Comparison of ENCODE assay signal across 22 cellular contexts in genomic region chr22:43892183-43892894, GRCh38. TPM values are rescaled to one million over a fixed set of nuclear protein-coding genes. Genes with fewer than 3 reads are reported as not detected.
DNase-seq lines count a peak whose midpoint lies in the region; FAIRE-seq and TF ChIP-seq lines count a peak whose summit lies in the region.
"Had no signal": no experiment of that assay in that cellular context is flagged by ENCODE, and none has a peak within 500 bp of the region (broad histone marks: within the 10 kb centered on the region; RNA-seq: fewer than 3 reads in every experiment).

No MANE protein-coding gene starts in this region.

- H4K91ac ChIP-seq in H9 (ENCODE audit: insufficient read length, low read depth, low read length), result no peak overlapping the region

- H3K4me3 Mint-ChIP-seq in H9 (peak overlapping the region; percentile 66 to 84), astrocyte (ENCODE audit: unreplicated experiment) (no peak overlapping the region)
- H3K4me3 Mint-ChIP-seq: activated CD4-positive, alpha-beta T cell treated with anti-CD3 and anti-CD28 coated beads for 36 hours; stimulated activated effector memory CD8-positive, alpha-beta T cell treated with anti-CD3 and anti-CD28 coated beads, Interleukin-12 subunit alpha, Interleukin-12 subunit beta, amount 100 ng/mL, for 72 hours; T-helper 17 cell had no signal

- DNase-seq in H9, result no peak
- DNase-seq in astrocyte (ENCODE audit: low read depth), result no peak
- peak; percentile 23 for DNase-seq in retina
- DNase-seq in NCI-H446 treated with DMSO at 0.1 percent for 48 hours (lab: John Stamatoyannopoulos, UW), result no peak
- no peak for DNase-seq in prostate gland (ENCODE audit: low spot score)
- no peak for DNase-seq in HT-29 (ENCODE audit: low spot score)
- DNase-seq: effector memory CD4-positive, alpha-beta T cell; hippocampal formation; Karpas-422; MV-4-11; NCI-H2171 treated with DMSO at 0.1 percent for 48 hours; T-helper 17 cell; uterus had no signal

- intact Hi-C loops in prostate gland (cut with DNase I), result no loop called here

- H3K4me3 ChIP-seq in astrocyte (ENCODE audit: insufficient read depth, low read depth, low read length) (no peak overlapping the region), iPS-18a (ENCODE audit: low read length) (peak overlapping the region; percentile 75), prostate gland (no peak overlapping the region)
- H3K4me3 ChIP-seq: uterus had no signal

- H2BK15ac ChIP-seq in H9 (ENCODE audit: low read depth, low read length), result no peak overlapping the region

- no CpG with 5 or more reads among the region's 15 CpGs for WGBS in H9 (ENCODE audit: extremely low coverage, insufficient read length, low lambda C conversion rate)
- WGBS in prostate gland, result 69% methylated on average over 10 of the region's 15 CpGs

- H2BK120ac ChIP-seq in H9 (ENCODE audit: low read depth, low read length, poor library complexity, severe bottlenecking), result no peak overlapping the region

- H3K56ac ChIP-seq in H9 (ENCODE audit: insufficient read length, low read depth, low read length), result no peak overlapping the region

- no peak overlapping the region for H3K23ac ChIP-seq in H9 (ENCODE audit: insufficient read length, low read depth, low read length)

- H3K36me3 Mint-ChIP-seq in H9 (ENCODE audit: insufficient read depth in 1 of 3, low read depth in 3 of 3) (peaks cover 2 to 6% (median 5%) of the 10 kb centered on the region in 3 experiments; a peak in 3 of 7 replicates), astrocyte (ENCODE audit: low read depth, unreplicated experiment) (no peaks in the 10 kb centered on the region)
- H3K36me3 Mint-ChIP-seq: CD14-positive monocyte; stimulated activated effector memory CD8-positive, alpha-beta T cell treated with anti-CD3 and anti-CD28 coated beads, Interleukin-12 subunit alpha, Interleukin-12 subunit beta, amount 100 ng/mL, for 72 hours had no signal

- no peak for FAIRE-seq in astrocyte (lab: Jason Lieb, UNC)
- FAIRE-seq: frontal cortex had no signal

- H2BK12ac ChIP-seq in H9 (ENCODE audit: insufficient read length, low read depth, low read length), result no peak overlapping the region

- H3K79me2 ChIP-seq in H9 (ENCODE audit: insufficient read depth, low read length) (no peaks in the 10 kb centered on the region), astrocyte (ENCODE audit: insufficient read depth, low read length) (no peaks in the 10 kb centered on the region)

- TF ChIP-seq CTCF in H9 (conservative IDR thresholded peaks at IDR 0.05) (no peak), astrocyte (IDR thresholded peaks at IDR 0.05; ENCODE audit: insufficient read depth, low read depth, low read length) (no peak), prostate gland (IDR thresholded peaks at IDR 0.05) (no peak)

- no peaks in the 10 kb centered on the region for H3K9me3 ChIP-seq in H9 (ENCODE audit: control insufficient read depth, low read depth, low read length)
- no peaks in the 10 kb centered on the region for H3K9me3 ChIP-seq in astrocyte (ENCODE audit: insufficient read depth, low read depth, low read length)
- H3K9me3 ChIP-seq in iPS-18a (ENCODE audit: control insufficient read depth, low read depth, low read length), result no peaks in the 10 kb centered on the region
- no peaks in the 10 kb centered on the region for H3K9me3 ChIP-seq in prostate gland
- H3K9me3 ChIP-seq: SK-N-SH, suprapubic skin, uterus had no signal

- no peak overlapping the region for H2AFZ ChIP-seq in H9 (ENCODE audit: low read length)
- no peak overlapping the region for H2AFZ ChIP-seq in astrocyte (ENCODE audit: low read depth, low read length)

- H3K4me1 Mint-ChIP-seq in H9, result peaks cover 0 to 17% of the 10 kb centered on the region in 2 experiments; a peak in 2 of 4 replicates
- peaks cover 1% of the 10 kb centered on the region for H3K4me1 Mint-ChIP-seq in astrocyte (ENCODE audit: low read depth, unreplicated experiment)
- H3K4me1 Mint-ChIP-seq: activated CD4-positive, alpha-beta T cell treated with anti-CD3 and anti-CD28 coated beads for 36 hours; CD14-positive monocyte; stimulated activated effector memory CD8-positive, alpha-beta T cell treated with anti-CD3 and anti-CD28 coated beads, Interleukin-12 subunit alpha, Interleukin-12 subunit beta, amount 100 ng/mL, for 72 hours had no signal

- H3K9me3 Mint-ChIP-seq in H9 (no peaks in the 10 kb centered on the region), astrocyte (ENCODE audit: unreplicated experiment) (no peaks in the 10 kb centered on the region)
- H3K9me3 Mint-ChIP-seq: stimulated activated effector memory CD8-positive, alpha-beta T cell treated with anti-CD3 and anti-CD28 coated beads, Interleukin-12 subunit alpha, Interleukin-12 subunit beta, amount 100 ng/mL, for 72 hours had no signal

- peaks cover 14% of the 10 kb centered on the region for H3K23me2 ChIP-seq in H9 (ENCODE audit: insufficient read length, low read depth, low read length, poor library complexity, severe bottlenecking)

- H3K36me3 ChIP-seq in astrocyte (ENCODE audit: insufficient read depth, low read length) (no peaks in the 10 kb centered on the region), iPS-18a (ENCODE audit: control insufficient read depth, low read depth, low read length) (no peaks in the 10 kb centered on the region), prostate gland (no peaks in the 10 kb centered on the region)
- H3K36me3 ChIP-seq: suprapubic skin, uterus had no signal

- no peaks in the 10 kb centered on the region for H3K79me1 ChIP-seq in H9 (ENCODE audit: insufficient read depth, low read depth, low read length, poor library complexity, severe bottlenecking)

- no peaks in the 10 kb centered on the region for H3K4me1 ChIP-seq in H9 (ENCODE audit: insufficient read depth, low read length)
- peaks cover 9% of the 10 kb centered on the region for H3K4me1 ChIP-seq in astrocyte (ENCODE audit: insufficient read depth, low read length)
- no peaks in the 10 kb centered on the region for H3K4me1 ChIP-seq in iPS-18a (ENCODE audit: control insufficient read depth, low read depth, low read length)
- H3K4me1 ChIP-seq in prostate gland (replicated peaks), result peaks cover 5% of the 10 kb centered on the region
- H3K4me1 ChIP-seq: uterus had no signal

- TF ChIP-seq POLR2A in prostate gland (IDR thresholded peaks at IDR 0.05), result no peak

- H4K8ac ChIP-seq in H9 (replicated peaks; ENCODE audit: insufficient read length, low read depth, low read length), result no peak overlapping the region

- no peak overlapping the region for H3T11ph ChIP-seq in H9 (ENCODE audit: low read length)

- H3K27me3 Mint-ChIP-seq in H9 (ENCODE audit: low read depth), result peaks cover 41% of the 10 kb centered on the region
- H3K27me3 Mint-ChIP-seq in astrocyte (ENCODE audit: low read depth, unreplicated experiment), result peaks cover 61% of the 10 kb centered on the region

- H3K14ac ChIP-seq in H9 (ENCODE audit: insufficient read depth, low read length), result peak overlapping the region; percentile 4; the same call in 1 of the 2 replicates

- H3K4me2 ChIP-seq in H9 (ENCODE audit: insufficient read depth, insufficient read length, low read length) (peak overlapping the region; percentile 71), astrocyte (ENCODE audit: low read length) (peak overlapping the region; percentile 79)
- H3K4me2 ChIP-seq: SK-N-SH had no signal

- H2BK5ac ChIP-seq in H9 (ENCODE audit: insufficient read length, low read length), result no peak overlapping the region

- H3K18ac ChIP-seq in H9 (ENCODE audit: insufficient read length, low read depth, low read length), result no peak overlapping the region

- H3K27ac ChIP-seq in H9 (ENCODE audit: insufficient read length, low read depth, low read length) (no peak overlapping the region), astrocyte (ENCODE audit: low read depth, low read length) (no peak overlapping the region), iPS-18a (ENCODE audit: low read length) (no peak overlapping the region), prostate gland (no peak overlapping the region)
- H3K27ac ChIP-seq: skin epidermis, suprapubic skin, uterus had no signal

- H4K5ac ChIP-seq in H9 (ENCODE audit: insufficient read length, low read depth, low read length), result no peak overlapping the region

- H4K20me1 ChIP-seq in H9 (ENCODE audit: control insufficient read depth, insufficient read depth, insufficient read length) (no peaks in the 10 kb centered on the region), astrocyte (ENCODE audit: insufficient read depth, low read length) (no peaks in the 10 kb centered on the region)

- H3K27me3 ChIP-seq in H9 (ENCODE audit: insufficient read depth, low read length) (no peaks in the 10 kb centered on the region; the same call in 1 of the 2 replicates), astrocyte (ENCODE audit: insufficient read depth, low read length) (peaks cover 30% of the 10 kb centered on the region), iPS-18a (ENCODE audit: control insufficient read depth, insufficient read depth, low read length) (peaks cover 34% of the 10 kb centered on the region), prostate gland (replicated peaks; ENCODE audit: insufficient read depth) (peaks cover 31% of the 10 kb centered on the region)

- H3K27ac Mint-ChIP-seq in H9 (no peak overlapping the region), astrocyte (ENCODE audit: unreplicated experiment) (no peak overlapping the region)
- H3K27ac Mint-ChIP-seq: activated CD4-positive, alpha-beta T cell treated with anti-CD3 and anti-CD28 coated beads for 36 hours; CD14-positive monocyte; stimulated activated effector memory CD8-positive, alpha-beta T cell treated with anti-CD3 and anti-CD28 coated beads, Interleukin-12 subunit alpha, Interleukin-12 subunit beta, amount 100 ng/mL, for 72 hours; T-helper 17 cell had no signal

- no peak overlapping the region for H3K4ac ChIP-seq in H9 (ENCODE audit: low read depth, low read length)

- H2AK5ac ChIP-seq in H9 (ENCODE audit: insufficient read length, low read length), result no peak overlapping the region

- no peak overlapping the region for H2BK20ac ChIP-seq in H9 (ENCODE audit: low read depth, low read length, poor library complexity, severe bottlenecking)

- peak overlapping the region; percentile 34 for H3K9ac ChIP-seq in H9 (ENCODE audit: extremely low read depth, insufficient read length, low read length)
- H3K9ac ChIP-seq in astrocyte (ENCODE audit: low read length), result no peak overlapping the region
- no peak overlapping the region for H3K9ac ChIP-seq in iPS-18a (ENCODE audit: low read length)
- H3K9ac ChIP-seq: SK-N-SH had no signal

RNA-seq across cellular contexts. Expression of gene PNPLA5, which starts 0.5 kb away (rescaled TPM):
- 5.2 and 5.5 TPM in 2 replicates for total RNA-seq in H9 (2021)
- total RNA-seq in astrocyte, result not detected in 2 replicates
- not detected for total RNA-seq in prostate gland
- not detected in 2 replicates for total RNA-seq in HT-29 (2014; rRNA removed; shearing (Covaris generic))
- total RNA-seq: activated CD4-positive, alpha-beta T cell treated with anti-CD3 and anti-CD28 coated beads for 36 hours; lung microvascular endothelial cell; T-helper 17 cell; uterus had no signal

RNA-seq across cellular contexts. Expression of gene SULT4A1, which starts 30.0 kb away (rescaled TPM):
- total RNA-seq in H9 (2021), result 15.0 and 16.2 TPM in 2 replicates
- total RNA-seq in astrocyte, result 5.9 and 6.1 TPM in 2 replicates
- total RNA-seq in prostate gland, result 1 to 10 TPM in 1 of 2 donors, under 1 TPM in 1; 0.14 to 3.3 TPM
- total RNA-seq in HT-29 (2014; rRNA removed; shearing (Covaris generic)), result not detected in 2 replicates
- total RNA-seq: lung microvascular endothelial cell, T-helper 17 cell had no signal

RNA-seq across cellular contexts. Expression of gene PNPLA3, which starts 31.3 kb away (rescaled TPM):
- 16.5 and 17.5 TPM in 2 replicates for total RNA-seq in H9 (2021)
- total RNA-seq in astrocyte, result 8.3 and 10.8 TPM in 2 replicates
- under 1 TPM; 0.14 to 0.28 TPM for total RNA-seq in prostate gland
- total RNA-seq in HT-29 (2014; rRNA removed; shearing (Covaris generic)), result 0.15 TPM in 1 of 2 replicates, not detected in the other
- total RNA-seq: T-helper 17 cell had no signal
